19 cellular contexts compared by ENCODE assay signal in the genomic region with DNA sequence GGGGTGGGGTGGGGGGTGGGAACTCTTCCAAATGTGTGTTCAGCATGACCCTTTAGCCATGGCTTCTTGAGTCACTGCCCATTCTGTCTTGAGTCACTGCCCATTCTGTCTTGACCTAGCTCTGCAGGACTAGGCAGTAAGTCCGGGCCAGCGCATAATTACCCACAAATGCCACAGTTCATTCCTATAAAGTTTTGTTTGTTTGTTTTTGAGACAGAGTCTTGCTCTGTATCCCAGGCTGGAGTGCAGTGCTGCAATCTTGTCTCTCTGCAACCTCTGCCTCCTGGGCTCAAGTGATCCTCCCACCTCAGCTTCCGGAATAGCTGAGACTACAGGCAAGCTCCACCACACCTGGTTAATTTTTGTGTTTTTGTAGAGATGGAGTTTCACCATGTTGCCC.
DNase-seq lines count a peak whose midpoint lies in the region; ATAC-seq, FAIRE-seq and TF ChIP-seq lines count a peak whose summit lies in the region.
"Had no signal": no experiment of that assay in that cellular context is flagged by ENCODE, and none has a peak within 500 bp of the region (broad histone marks: within the 10 kb centered on the region; RNA-seq: fewer than 3 reads in every experiment).

No MANE protein-coding gene starts in this region.

- no peak for ATAC-seq in K562
- ATAC-seq in natural killer cell treated with Interleukin-12 subunit alpha and Interleukin-12 subunit beta and Interleukin-15 and Interleukin-18, amount 100 ng/mL, for 72 hours = no peak
- no peak for ATAC-seq in gastrocnemius medialis
- ATAC-seq: GM23338; stimulated activated naive B cell treated with anti-CD40 and anti-IgM and Interleukin-4, amounts not matched to agents 10 μg/mL and 1 μg/mL and 100 μg/mL, for 72 hours had no signal

- no TSS peak for BruUV-seq in K562 (replicated peaks; lab: Mats Ljungman, UMichigan)

- H4K20me1 ChIP-seq in K562 (replicated peaks; ENCODE audit: control insufficient read depth, insufficient read depth, low read length) = 0 out of 2 replicates have a peak, but pooled peaks cover 2% of the 10 kb centered on the region

- DNase-seq in HT1080 (ENCODE audit: low read depth) (peak; percentile 68), K562 (ENCODE audit: extremely low read depth in 1 of 4, low spot score in 3 of 4) (no peak), gastrocnemius medialis (no peak), NCI-H1930 (lab: John Stamatoyannopoulos, UW) (no peak), DMS 273 (lab: John Stamatoyannopoulos, UW; ENCODE audit: unreplicated experiment) (no peak)
- no peak for DNase-seq in natural killer cell treated with Interleukin-12 subunit alpha and Interleukin-12 subunit beta and Interleukin-15 and Interleukin-18, amount 100 ng/mL, for 72 hours (ENCODE audit: low spot score)
- DNase-seq in effector CD4-positive, alpha-beta T cell = no peak
- DNase-seq: activated CD4-positive, alpha-beta T cell treated with anti-CD3 and anti-CD28 coated beads for 36 hours; activated effector memory CD4-positive, alpha-beta T cell treated with Interleukin-2 at 50 U/mL for 16 hours; brain microvascular endothelial cell; NCI-H187; NCI-H82; retina; RPMI8226; stimulated activated naive B cell treated with anti-CD40 and anti-IgM and Interleukin-4, amounts not matched to agents 10 μg/mL and 1 μg/mL and 100 μg/mL, for 72 hours had no signal

- WGBS in K562 (ENCODE audit: insufficient coverage, low coverage, missing lambda C conversion rate) = 47% methylated on average over 3 of the region's 3 CpGs

- H3K4me3 ChIP-seq in K562 (no peak overlapping the region), gastrocnemius medialis (no peak overlapping the region)
- H3K4me3 ChIP-seq: GM23338 had no signal

- H3K36me3 Mint-ChIP-seq in natural killer cell treated with Interleukin-12 subunit alpha and Interleukin-12 subunit beta and Interleukin-15 and Interleukin-18, amount 100 ng/mL, for 72 hours = no peaks in the 10 kb centered on the region
- H3K36me3 Mint-ChIP-seq: stimulated activated naive B cell treated with anti-CD40 and anti-IgM and Interleukin-4, amounts not matched to agents 10 μg/mL and 1 μg/mL and 100 μg/mL, for 72 hours had no signal

- no peaks in the 10 kb centered on the region for H3K9me3 Mint-ChIP-seq in natural killer cell treated with Interleukin-12 subunit alpha and Interleukin-12 subunit beta and Interleukin-15 and Interleukin-18, amount 100 ng/mL, for 72 hours
- H3K9me3 Mint-ChIP-seq: GM23338; stimulated activated naive B cell treated with anti-CD40 and anti-IgM and Interleukin-4, amounts not matched to agents 10 μg/mL and 1 μg/mL and 100 μg/mL, for 72 hours; T-helper 1 cell treated with Interleukin-12 subunit alpha and Interleukin-12 subunit beta and Interleukin-4 antibody, amounts not matched to agents 30 μg/mL and 1 μg/mL, for 36 hours had no signal

- no peak for TF ChIP-seq RAD21 in K562 (CRISPR knock-in tag; conservative IDR thresholded peaks at IDR 0.05 in 1 of 2, IDR thresholded peaks at IDR 0.05 in 1 of 2)

- no peak for TF ChIP-seq POLR2A in K562 (conservative IDR thresholded peaks at IDR 0.05)
- no peak for TF ChIP-seq POLR2A in gastrocnemius medialis (IDR thresholded peaks at IDR 0.05)

- no peaks in the 10 kb centered on the region for H3K79me2 ChIP-seq in K562 (ENCODE audit: control insufficient read depth, insufficient read depth, low read length)

- H3K36me3 ChIP-seq in K562 (ENCODE audit: control insufficient read depth, insufficient read depth, low read length) (no peaks in the 10 kb centered on the region), gastrocnemius medialis (no peaks in the 10 kb centered on the region)
- H3K36me3 ChIP-seq: brain microvascular endothelial cell had no signal

- no peak overlapping the region for H3K9ac ChIP-seq in K562 (ENCODE audit: insufficient read depth in 1 of 2, low read depth in 2 of 2, low read length in 2 of 2)

- H3K4me1 Mint-ChIP-seq in natural killer cell treated with Interleukin-12 subunit alpha and Interleukin-12 subunit beta and Interleukin-15 and Interleukin-18, amount 100 ng/mL, for 72 hours (ENCODE audit: low read depth in 2 of 2) = peaks cover 76 to 82% of the 10 kb centered on the region in 2 donors

- no peaks in the 10 kb centered on the region for H3K9me3 ChIP-seq in K562 (replicated peaks; ENCODE audit: control insufficient read depth, insufficient read depth, low read depth, low read length)
- no peaks in the 10 kb centered on the region for H3K9me3 ChIP-seq in gastrocnemius medialis

- in situ Hi-C loops in K562 (cut with MboI) (no loop called here), gastrocnemius medialis (cut with MboI; ENCODE audit: low sequenced_read_pairs in 4 of 4) (no loop called here)

- no peaks in the 10 kb centered on the region for H3K27me3 Mint-ChIP-seq in natural killer cell treated with Interleukin-12 subunit alpha and Interleukin-12 subunit beta and Interleukin-15 and Interleukin-18, amount 100 ng/mL, for 72 hours
- H3K27me3 Mint-ChIP-seq: activated CD4-positive, alpha-beta T cell treated with anti-CD3 and anti-CD28 coated beads for 36 hours had no signal

- no peak for TF ChIP-seq CTCF in C4-2B (conservative IDR thresholded peaks at IDR 0.05)
- TF ChIP-seq CTCF in K562 (IDR thresholded peaks at IDR 0.05 in 2 of 3, conservative IDR thresholded peaks at IDR 0.05 in 1 of 3; ENCODE audit: insufficient read depth in 2 of 3, low read depth in 1 of 3, low read length in 3 of 3) = no peak
- TF ChIP-seq CTCF in gastrocnemius medialis (IDR thresholded peaks at IDR 0.05 in 4 of 5, conservative IDR thresholded peaks at IDR 0.05 in 1 of 5) = no peak

- CTCF ChIA-PET in K562 (lab: Yijun Ruan, JAX; ENCODE audit: low intra/inter-chr PET ratio) = no interaction called here

- H3K4me2 ChIP-seq in K562 (ENCODE audit: insufficient read depth, low read length) = no peak overlapping the region
- H3K4me2 ChIP-seq: GM23338 had no signal

- POLR2A ChIA-PET in K562 (lab: Yijun Ruan, JAX) = no interaction called here

- H3K4me3 Mint-ChIP-seq in natural killer cell treated with Interleukin-12 subunit alpha and Interleukin-12 subunit beta and Interleukin-15 and Interleukin-18, amount 100 ng/mL, for 72 hours = peak overlapping the region; percentile 65
- H3K4me3 Mint-ChIP-seq: activated CD4-positive, alpha-beta T cell treated with anti-CD3 and anti-CD28 coated beads for 36 hours; GM23338; stimulated activated naive B cell treated with anti-CD40 and anti-IgM and Interleukin-4, amounts not matched to agents 10 μg/mL and 1 μg/mL and 100 μg/mL, for 72 hours had no signal

- no peak for FAIRE-seq in K562 (lab: Jason Lieb, UNC)
- FAIRE-seq: keratinocyte had no signal

- intact Hi-C loops in K562 (cut with micrococcal nuclease) (no loop called here), gastrocnemius medialis (cut with DNase I; ENCODE audit: low total_unique reads) (no loop called here)

- peak overlapping the region; percentile 94 to 96 for H3K27ac Mint-ChIP-seq in natural killer cell treated with Interleukin-12 subunit alpha and Interleukin-12 subunit beta and Interleukin-15 and Interleukin-18, amount 100 ng/mL, for 72 hours
- H3K27ac Mint-ChIP-seq: activated CD4-positive, alpha-beta T cell treated with anti-CD3 and anti-CD28 coated beads for 36 hours; GM23338; stimulated activated naive B cell treated with anti-CD40 and anti-IgM and Interleukin-4, amounts not matched to agents 10 μg/mL and 1 μg/mL and 100 μg/mL, for 72 hours had no signal

- no peak overlapping the region for H2AFZ ChIP-seq in K562 (ENCODE audit: low read depth, low read length)
- H2AFZ ChIP-seq: GM23338 had no signal

- TF ChIP-seq EP300 in K562 (IDR thresholded peaks at IDR 0.05; ENCODE audit: low read length) = no peak

- H3K27me3 ChIP-seq in K562 (ENCODE audit: control insufficient read depth in 2 of 2, insufficient read depth in 2 of 2, low read length in 2 of 2) = peaks cover 8 to 17% of the 10 kb centered on the region in 2 experiments; a peak in 4 of 5 replicates
- H3K27me3 ChIP-seq in gastrocnemius medialis = no peaks in the 10 kb centered on the region
- H3K27me3 ChIP-seq: brain microvascular endothelial cell had no signal

- peak overlapping the region; percentile 72 for H3K27ac ChIP-seq in C4-2B
- H3K27ac ChIP-seq in K562 (ENCODE audit: extremely low read depth, low read depth, low read length) = no peak overlapping the region
- no peak overlapping the region for H3K27ac ChIP-seq in gastrocnemius medialis
- H3K27ac ChIP-seq: brain microvascular endothelial cell had no signal

- no peaks in the 10 kb centered on the region for H3K9me1 ChIP-seq in K562 (ENCODE audit: control insufficient read depth, insufficient read depth, low read length)

- H3K4me1 ChIP-seq in K562 (replicated peaks in 1 of 2; ENCODE audit: control insufficient read depth in 2 of 2, insufficient read depth in 2 of 2, low read length in 2 of 2) = peaks cover 0 to 7% of the 10 kb centered on the region in 2 experiments; a peak in 2 of 5 replicates
- H3K4me1 ChIP-seq in gastrocnemius medialis = peaks cover 0 to 7% of the 10 kb centered on the region in 2 donors

TF ChIP-seq in K562, 482 proteins besides CTCF, POLR2A, EP300 and RAD21 (continues in another document):
- TF ChIP-seq SP2 (IDR thresholded peaks at IDR 0.05; ENCODE audit: extremely low read depth, low read depth, low read length, poor library complexity, severe bottlenecking) = no peak
